Comparison of ENCODE assay signal across 1 cellular context in the genomic region with DNA sequence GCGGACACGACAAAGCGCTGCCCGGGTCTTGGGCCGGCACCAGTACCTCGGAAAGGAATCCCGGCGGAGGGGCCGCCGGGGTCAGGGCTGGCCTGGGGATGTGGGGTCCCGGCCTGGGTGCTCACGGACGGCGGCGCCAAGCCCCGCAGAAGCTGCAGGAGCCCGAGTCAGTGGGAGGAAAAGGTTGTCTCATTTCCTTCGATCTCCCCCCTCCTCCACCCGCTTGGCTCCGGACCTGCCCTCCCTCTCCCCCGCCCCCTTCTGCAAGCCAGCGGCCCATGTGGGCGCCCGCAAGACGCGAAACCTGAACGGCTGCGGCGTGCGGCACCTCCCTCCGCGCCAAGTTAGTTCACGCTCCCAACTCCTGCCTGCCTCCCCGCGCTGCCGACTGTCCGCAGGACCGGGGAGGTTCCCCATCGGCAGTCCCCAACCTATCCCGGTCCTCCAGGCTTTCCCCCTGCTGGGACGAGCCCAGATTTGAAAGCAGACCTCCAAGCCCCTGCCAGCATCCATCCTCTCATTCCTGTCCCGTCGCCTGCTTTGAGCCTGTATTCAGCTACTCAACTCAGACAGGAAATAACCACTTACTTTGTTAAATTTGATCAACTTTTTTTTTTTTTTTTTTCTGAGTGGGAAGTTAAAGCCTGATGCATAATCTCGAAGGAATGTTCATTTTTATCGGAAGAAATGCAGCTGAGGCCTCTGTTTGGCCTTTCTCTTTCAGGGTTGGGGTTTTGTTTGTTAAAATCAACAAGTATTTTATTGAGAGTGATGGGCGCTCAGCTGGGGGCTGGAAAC.
TF ChIP-seq lines count a peak whose summit lies in the region.

TSS of gene EVA1A (minus strand) at position 172 of the 798 bp plus-strand sequence. CDS start 42,799 bp downstream, outside the sequence.

TF ChIP-seq in HepG2, 621 proteins besides CTCF, POLR2A, EP300 and RAD21 (continued from another document):
- TF ChIP-seq RERE (CRISPR knock-in tag; IDR thresholded peaks at IDR 0.05; ENCODE audit: low read depth) (peak; percentile 38; the same call in 1 of the 2 replicates), BCL6 (CRISPR knock-in tag; IDR thresholded peaks at IDR 0.05) (peak; percentile 65), KLF16 (CRISPR knock-in tag; IDR thresholded peaks at IDR 0.05) (peak in 1 of 2 experiments; percentile 55; a peak in 2 of 4 replicates), ZNF18 (CRISPR knock-in tag; IDR thresholded peaks at IDR 0.05; ENCODE audit: insufficient replicate concordance) (no peak), TP53 (CRISPR knock-in tag; conservative IDR thresholded peaks at IDR 0.05) (no peak), SALL2 (CRISPR knock-in tag; IDR thresholded peaks at IDR 0.05) (no peak), ZNF777 (CRISPR knock-in tag; IDR thresholded peaks at IDR 0.05) (no peak; the same call in 1 of the 2 replicates), NFKB2 (CRISPR knock-in tag; IDR thresholded peaks at IDR 0.05; ENCODE audit: borderline replicate concordance) (peak; percentile 76; the same call in 1 of the 2 replicates), ZFP62 (CRISPR knock-in tag; IDR thresholded peaks at IDR 0.05) (no peak), ZNF280B (CRISPR knock-in tag; IDR thresholded peaks at IDR 0.05; ENCODE audit: borderline replicate concordance) (no peak; the same call in none of the 2 replicates)
TF ChIP-seq in HepG2: peak in this region for 256.
